Comparison of ENCODE assay signal across 14 cellular contexts in the genomic region with DNA sequence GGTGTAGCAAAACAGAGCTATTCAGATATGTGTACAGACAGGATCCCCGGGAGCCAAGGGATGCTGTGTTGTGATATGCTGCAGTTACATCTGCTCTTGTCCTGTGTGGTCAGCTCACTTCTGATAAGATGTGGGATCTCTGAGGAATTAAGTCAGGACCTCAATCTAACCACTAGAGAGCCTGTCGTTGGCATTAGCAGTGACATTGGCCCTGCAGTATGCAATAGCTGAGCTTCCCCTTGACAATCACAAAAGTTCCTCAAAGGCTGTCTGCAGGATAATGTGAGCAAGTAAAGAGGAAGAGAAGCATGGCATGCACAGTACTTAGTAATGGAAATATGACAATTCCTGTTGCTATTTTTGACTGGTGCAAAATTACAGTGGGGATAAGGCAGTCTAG.
A peak's percentile ranks its signal among the peaks of the same experiment; 100 is the strongest.
DNase-seq lines count a peak whose midpoint lies in the region; ATAC-seq and TF ChIP-seq lines count a peak whose summit lies in the region.
"Had no signal": no experiment of that assay in that cellular context is flagged by ENCODE, and none has a peak within 500 bp of the region (broad histone marks: within the 10 kb centered on the region; RNA-seq: fewer than 3 reads in every experiment).

No MANE protein-coding gene starts in this region.

- peaks cover 47% of the 10 kb centered on the region for H3K4me1 ChIP-seq in SJCRH30

- H3K27me3 Mint-ChIP-seq in dendritic cell treated with granulocyte-macrophage colony-stimulating factor and Interleukin-4, amounts not matched to agents 40 ng/mL and 50 ng/mL, for 4 days: no peaks in the 10 kb centered on the region
- H3K27me3 Mint-ChIP-seq in progenitor cell of endocrine pancreas: no peaks in the 10 kb centered on the region
- H3K27me3 Mint-ChIP-seq: activated B cell treated with CpG ODN at 0.5 μM for 24 hours; activated naive CD8-positive, alpha-beta T cell treated with anti-CD3 and anti-CD28 coated beads for 36 hours had no signal

- H3K4me1 Mint-ChIP-seq in dendritic cell treated with granulocyte-macrophage colony-stimulating factor and Interleukin-4, amounts not matched to agents 40 ng/mL and 50 ng/mL, for 4 days (ENCODE audit: low read depth): peaks cover 41% of the 10 kb centered on the region
- H3K4me1 Mint-ChIP-seq in progenitor cell of endocrine pancreas (ENCODE audit: low read depth): peaks cover 48% of the 10 kb centered on the region
- no peaks in the 10 kb centered on the region for H3K4me1 Mint-ChIP-seq in stimulated activated effector memory CD8-positive, alpha-beta T cell treated with anti-CD3 and anti-CD28 coated beads, Interleukin-12 subunit alpha, Interleukin-12 subunit beta, amount 100 ng/mL, for 72 hours
- H3K4me1 Mint-ChIP-seq: activated B cell treated with CpG ODN at 0.5 μM for 24 hours; activated naive CD8-positive, alpha-beta T cell treated with anti-CD3 and anti-CD28 coated beads for 36 hours; CD8-positive, alpha-beta memory T cell had no signal

- H3K27ac ChIP-seq in SJCRH30: no peak overlapping the region
- H3K27ac ChIP-seq: hepatocyte had no signal

- no peak overlapping the region for H3K4me3 ChIP-seq in SJCRH30
- H3K4me3 ChIP-seq: hepatocyte had no signal

- H3K4me3 Mint-ChIP-seq in dendritic cell treated with granulocyte-macrophage colony-stimulating factor and Interleukin-4, amounts not matched to agents 40 ng/mL and 50 ng/mL, for 4 days: no peak overlapping the region
- H3K4me3 Mint-ChIP-seq in progenitor cell of endocrine pancreas (ENCODE audit: low read depth): no peak overlapping the region
- no peak overlapping the region for H3K4me3 Mint-ChIP-seq in stimulated activated effector memory CD8-positive, alpha-beta T cell treated with anti-CD3 and anti-CD28 coated beads, Interleukin-12 subunit alpha, Interleukin-12 subunit beta, amount 100 ng/mL, for 72 hours
- H3K4me3 Mint-ChIP-seq: activated B cell treated with CpG ODN at 0.5 μM for 24 hours; activated naive CD8-positive, alpha-beta T cell treated with anti-CD3 and anti-CD28 coated beads for 36 hours; CD8-positive, alpha-beta memory T cell had no signal

- peak; percentile 92 for DNase-seq in MV-4-11 (lab: John Stamatoyannopoulos, UW)
- DNase-seq in SJCRH30: peak; percentile 27 to 57
- no peak for DNase-seq in progenitor cell of endocrine pancreas (ENCODE audit: low spot score, unreplicated experiment)
- no peak for DNase-seq in stimulated activated CD4-positive, alpha-beta T cell treated with anti-CD3 and anti-CD28 coated beads, Interleukin-2, amount 100 ng/mL, for 48 hours
- DNase-seq in stimulated activated effector memory CD8-positive, alpha-beta T cell treated with anti-CD3 and anti-CD28 coated beads, Interleukin-12 subunit alpha, Interleukin-12 subunit beta, amount 100 ng/mL, for 72 hours (ENCODE audit: low spot score in 2 of 2): no peak
- DNase-seq: activated B cell treated with CpG ODN at 0.5 μM for 24 hours; activated CD8-positive, alpha-beta memory T cell treated with anti-CD3 and anti-CD28 coated beads, Interleukin-2, amount 50 U/mL, for 4 hours; activated naive CD8-positive, alpha-beta T cell treated with anti-CD3 and anti-CD28 coated beads for 36 hours; CD8-positive, alpha-beta memory T cell; H7; RPMI8226 had no signal

- no peaks in the 10 kb centered on the region for H3K9me3 ChIP-seq in SJCRH30 (replicated peaks)

- H3K9me3 Mint-ChIP-seq in dendritic cell treated with granulocyte-macrophage colony-stimulating factor and Interleukin-4, amounts not matched to agents 40 ng/mL and 50 ng/mL, for 4 days: no peaks in the 10 kb centered on the region
- H3K9me3 Mint-ChIP-seq in progenitor cell of endocrine pancreas (ENCODE audit: low read depth): no peaks in the 10 kb centered on the region
- H3K9me3 Mint-ChIP-seq in stimulated activated effector memory CD8-positive, alpha-beta T cell treated with anti-CD3 and anti-CD28 coated beads, Interleukin-12 subunit alpha, Interleukin-12 subunit beta, amount 100 ng/mL, for 72 hours: no peaks in the 10 kb centered on the region
- H3K9me3 Mint-ChIP-seq: activated B cell treated with CpG ODN at 0.5 μM for 24 hours; activated naive CD8-positive, alpha-beta T cell treated with anti-CD3 and anti-CD28 coated beads for 36 hours; CD8-positive, alpha-beta memory T cell had no signal

- H3K27ac Mint-ChIP-seq in dendritic cell treated with granulocyte-macrophage colony-stimulating factor and Interleukin-4, amounts not matched to agents 40 ng/mL and 50 ng/mL, for 4 days: peak overlapping the region; percentile 77
- H3K27ac Mint-ChIP-seq in progenitor cell of endocrine pancreas: peak overlapping the region; percentile 13
- no peak overlapping the region for H3K27ac Mint-ChIP-seq in stimulated activated effector memory CD8-positive, alpha-beta T cell treated with anti-CD3 and anti-CD28 coated beads, Interleukin-12 subunit alpha, Interleukin-12 subunit beta, amount 100 ng/mL, for 72 hours
- H3K27ac Mint-ChIP-seq: activated B cell treated with CpG ODN at 0.5 μM for 24 hours; activated naive CD8-positive, alpha-beta T cell treated with anti-CD3 and anti-CD28 coated beads for 36 hours had no signal

- no peaks in the 10 kb centered on the region for H3K27me3 ChIP-seq in SJCRH30
- H3K27me3 ChIP-seq: hepatocyte had no signal

- TF ChIP-seq CTCF in progenitor cell of endocrine pancreas (IDR thresholded peaks at IDR 0.05; ENCODE audit: unreplicated experiment): no peak

- ATAC-seq in stimulated activated effector memory CD8-positive, alpha-beta T cell treated with anti-CD3 and anti-CD28 coated beads, Interleukin-12 subunit alpha, Interleukin-12 subunit beta, amount 100 ng/mL, for 72 hours: no peak
- ATAC-seq in GM21717 (IDR thresholded peaks at IDR 0.05; ENCODE audit: unreplicated experiment): no peak

- H3K36me3 Mint-ChIP-seq in dendritic cell treated with granulocyte-macrophage colony-stimulating factor and Interleukin-4, amounts not matched to agents 40 ng/mL and 50 ng/mL, for 4 days (ENCODE audit: low read depth): no peaks in the 10 kb centered on the region
- H3K36me3 Mint-ChIP-seq in progenitor cell of endocrine pancreas (ENCODE audit: insufficient read depth): no peaks in the 10 kb centered on the region
- no peaks in the 10 kb centered on the region for H3K36me3 Mint-ChIP-seq in stimulated activated effector memory CD8-positive, alpha-beta T cell treated with anti-CD3 and anti-CD28 coated beads, Interleukin-12 subunit alpha, Interleukin-12 subunit beta, amount 100 ng/mL, for 72 hours
- H3K36me3 Mint-ChIP-seq: activated naive CD8-positive, alpha-beta T cell treated with anti-CD3 and anti-CD28 coated beads for 36 hours; CD8-positive, alpha-beta memory T cell had no signal

- intact Hi-C loops in dendritic cell treated with granulocyte-macrophage colony-stimulating factor and Interleukin-4, amounts not matched to agents 40 ng/mL and 50 ng/mL, for 4 days (cut with micrococcal nuclease): loop anchor here (1.0 kb wide), 1 partner anchor 11 kb away; no protein-coding TSS in a partner anchor

- H3K36me3 ChIP-seq in SJCRH30: no peaks in the 10 kb centered on the region

Comparison
In these comparisons a context has a peak if more than half of its experiments do, and no peak if none do; other contexts are left out.
1. DNase-seq: peak in MV-4-11 (single experiment) and SJCRH30 (2 of 2); none in progenitor cell of endocrine pancreas (single experiment), stimulated activated CD4-positive, alpha-beta T cell treated with anti-CD3 and anti-CD28 coated beads, Interleukin-2, amount 100 ng/mL, for 48 hours (0 of 2) and stimulated activated effector memory CD8-positive, alpha-beta T cell treated with anti-CD3 and anti-CD28 coated beads, Interleukin-12 subunit alpha, Interleukin-12 subunit beta, amount 100 ng/mL, for 72 hours (0 of 2).